1 cellular context compared by ENCODE assay signal in genomic region chr9:130977811-130978221, GRCh38.
TF ChIP-seq lines count a peak whose summit lies in the region.

No MANE protein-coding gene starts in this region.

TF ChIP-seq in K562, 482 proteins besides CTCF, POLR2A, EP300 and RAD21:
- TF ChIP-seq, protein P1, sequence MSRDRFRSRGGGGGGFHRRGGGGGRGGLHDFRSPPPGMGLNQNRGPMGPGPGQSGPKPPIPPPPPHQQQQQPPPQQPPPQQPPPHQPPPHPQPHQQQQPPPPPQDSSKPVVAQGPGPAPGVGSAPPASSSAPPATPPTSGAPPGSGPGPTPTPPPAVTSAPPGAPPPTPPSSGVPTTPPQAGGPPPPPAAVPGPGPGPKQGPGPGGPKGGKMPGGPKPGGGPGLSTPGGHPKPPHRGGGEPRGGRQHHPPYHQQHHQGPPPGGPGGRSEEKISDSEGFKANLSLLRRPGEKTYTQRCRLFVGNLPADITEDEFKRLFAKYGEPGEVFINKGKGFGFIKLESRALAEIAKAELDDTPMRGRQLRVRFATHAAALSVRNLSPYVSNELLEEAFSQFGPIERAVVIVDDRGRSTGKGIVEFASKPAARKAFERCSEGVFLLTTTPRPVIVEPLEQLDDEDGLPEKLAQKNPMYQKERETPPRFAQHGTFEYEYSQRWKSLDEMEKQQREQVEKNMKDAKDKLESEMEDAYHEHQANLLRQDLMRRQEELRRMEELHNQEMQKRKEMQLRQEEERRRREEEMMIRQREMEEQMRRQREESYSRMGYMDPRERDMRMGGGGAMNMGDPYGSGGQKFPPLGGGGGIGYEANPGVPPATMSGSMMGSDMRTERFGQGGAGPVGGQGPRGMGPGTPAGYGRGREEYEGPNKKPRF (IDR thresholded peaks at IDR 0.05; ENCODE audit: low read depth, low read length), result no peak
- TF ChIP-seq, protein P2, sequence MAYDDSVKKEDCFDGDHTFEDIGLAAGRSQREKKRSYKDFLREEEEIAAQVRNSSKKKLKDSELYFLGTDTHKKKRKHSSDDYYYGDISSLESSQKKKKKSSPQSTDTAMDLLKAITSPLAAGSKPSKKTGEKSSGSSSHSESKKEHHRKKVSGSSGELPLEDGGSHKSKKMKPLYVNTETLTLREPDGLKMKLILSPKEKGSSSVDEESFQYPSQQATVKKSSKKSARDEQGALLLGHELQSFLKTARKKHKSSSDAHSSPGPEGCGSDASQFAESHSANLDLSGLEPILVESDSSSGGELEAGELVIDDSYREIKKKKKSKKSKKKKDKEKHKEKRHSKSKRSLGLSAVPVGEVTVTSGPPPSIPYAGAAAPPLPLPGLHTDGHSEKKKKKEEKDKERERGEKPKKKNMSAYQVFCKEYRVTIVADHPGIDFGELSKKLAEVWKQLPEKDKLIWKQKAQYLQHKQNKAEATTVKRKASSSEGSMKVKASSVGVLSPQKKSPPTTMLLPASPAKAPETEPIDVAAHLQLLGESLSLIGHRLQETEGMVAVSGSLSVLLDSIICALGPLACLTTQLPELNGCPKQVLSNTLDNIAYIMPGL (CRISPR knock-in tag; IDR thresholded peaks at IDR 0.05), result peak; percentile 9; the same call in 1 of the 2 replicates
